Comparison of ENCODE assay signal across 8 cellular contexts in the genomic region with DNA sequence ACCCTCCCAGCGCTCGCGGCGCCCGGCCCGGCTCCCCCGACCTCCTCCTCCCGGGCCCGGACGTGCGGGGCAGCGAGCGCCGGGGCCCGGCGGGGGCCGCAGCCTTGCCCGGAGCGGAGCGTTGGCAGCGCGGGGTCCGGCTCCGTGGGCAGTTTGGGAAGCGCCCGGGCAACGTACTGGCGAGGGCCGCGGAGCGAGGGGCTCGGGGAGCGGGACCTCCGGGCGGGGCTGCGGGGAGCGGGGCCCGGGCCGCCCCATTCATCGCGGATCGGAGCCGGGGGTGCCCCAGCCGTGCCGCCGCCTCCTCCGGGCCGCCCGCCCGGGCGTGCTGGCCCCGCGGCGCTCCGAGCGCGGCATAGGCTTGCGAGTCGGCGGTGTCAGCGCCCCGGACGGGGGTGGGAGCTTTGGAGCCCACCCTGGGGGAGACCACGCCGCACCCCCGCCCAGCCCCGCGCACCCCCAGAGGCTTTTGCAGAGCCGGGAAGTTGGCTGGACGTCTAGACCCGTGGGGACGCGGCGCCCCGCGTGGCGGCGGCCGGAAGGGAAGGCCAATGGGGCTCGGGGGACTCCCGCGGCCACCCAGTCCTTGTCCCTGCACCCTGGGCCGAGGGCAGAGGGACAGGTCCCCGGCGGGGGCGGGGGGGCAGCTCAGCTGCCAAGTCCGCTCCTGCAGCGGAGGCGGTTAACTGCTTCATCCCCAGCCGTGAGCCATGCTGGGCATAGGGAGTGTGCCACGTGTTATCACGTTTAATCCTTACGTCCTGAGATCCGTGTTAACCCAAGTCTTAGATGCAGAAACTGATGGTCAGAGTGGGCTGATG. TPM values are rescaled to one million over a fixed set of nuclear protein-coding genes. Genes with fewer than 3 reads are reported as not detected.
DNase-seq lines count a peak whose midpoint lies in the region; ATAC-seq and TF ChIP-seq lines count a peak whose summit lies in the region.

No MANE protein-coding gene starts in this region.

- CTCF ChIA-PET in activated B cell treated with CpG ODN at 0.5 μM for 24 hours (lab: Charles Lee): no interaction called here

- TF ChIP-seq CTCF in GM12872 (IDR thresholded peaks at IDR 0.05; ENCODE audit: insufficient read depth, low read depth, low read length): peak; percentile 27; the same call in 1 of the 3 replicates
- no peak for TF ChIP-seq CTCF in activated B cell treated with CpG ODN at 0.5 μM for 24 hours (IDR thresholded peaks at IDR 0.05)
- peak; percentile 31 to 69 for TF ChIP-seq CTCF in right atrium auricular region (IDR thresholded peaks at IDR 0.05)
- TF ChIP-seq CTCF in gastrocnemius medialis (IDR thresholded peaks at IDR 0.05 in 4 of 5, conservative IDR thresholded peaks at IDR 0.05 in 1 of 5): peak in 4 of 5 experiments; percentile 15 to 61 (median 49)

- no peaks in the 10 kb centered on the region for H3K9me3 Mint-ChIP-seq in activated B cell treated with CpG ODN at 0.5 μM for 24 hours

- peaks cover 13% of the 10 kb centered on the region for H3K4me1 Mint-ChIP-seq in activated B cell treated with CpG ODN at 0.5 μM for 24 hours

- H3K27me3 Mint-ChIP-seq in activated B cell treated with CpG ODN at 0.5 μM for 24 hours: peaks cover 28% of the 10 kb centered on the region

- TF ChIP-seq POLR2A in gastrocnemius medialis (IDR thresholded peaks at IDR 0.05): no peak

- DNase-seq in activated B cell treated with CpG ODN at 0.5 μM for 24 hours (peak; percentile 28), right atrium auricular region (ENCODE audit: low spot score) (no peak), gastrocnemius medialis (peak in 1 of 2 donors; percentile 11), HK-2 (ENCODE audit: unreplicated experiment) (no peak), COLO668 (lab: John Stamatoyannopoulos, UW; ENCODE audit: unreplicated experiment) (no peak)

- peak overlapping the region; percentile 55 for H3K4me3 Mint-ChIP-seq in activated B cell treated with CpG ODN at 0.5 μM for 24 hours

- no peaks in the 10 kb centered on the region for H3K9me3 ChIP-seq in right atrium auricular region
- no peaks in the 10 kb centered on the region for H3K9me3 ChIP-seq in gastrocnemius medialis

- peaks cover 0 to 23% of the 10 kb centered on the region in 2 donors for H3K4me1 ChIP-seq in right atrium auricular region
- H3K4me1 ChIP-seq in gastrocnemius medialis: peaks cover 5 to 29% of the 10 kb centered on the region in 2 donors

- H3K27ac ChIP-seq in right atrium auricular region: no peak overlapping the region
- H3K27ac ChIP-seq in gastrocnemius medialis: peak overlapping the region in 1 of 4 donors; percentile 55

- POLR2A ChIA-PET in activated B cell treated with CpG ODN at 0.5 μM for 24 hours (lab: Charles Lee): no interaction called here

- in situ Hi-C loops in gastrocnemius medialis (cut with MboI; ENCODE audit: low sequenced_read_pairs in 4 of 4): no loop called here

- no peaks in the 10 kb centered on the region for H3K36me3 Mint-ChIP-seq in activated B cell treated with CpG ODN at 0.5 μM for 24 hours (ENCODE audit: low read depth)

- no peak for ATAC-seq in activated B cell treated with CpG ODN at 0.5 μM for 24 hours (ENCODE audit: low read depth)
- ATAC-seq in gastrocnemius medialis: peak; percentile 25 to 38
- ATAC-seq in HG03025 (IDR thresholded peaks at IDR 0.05; ENCODE audit: low FRiP score, unreplicated experiment): no peak
- ATAC-seq in GM19324 (IDR thresholded peaks at IDR 0.05; ENCODE audit: low FRiP score, unreplicated experiment): no peak

- no peak overlapping the region for H3K27ac Mint-ChIP-seq in activated B cell treated with CpG ODN at 0.5 μM for 24 hours

- H3K4me3 ChIP-seq in right atrium auricular region (peak overlapping the region; percentile 17 to 48), gastrocnemius medialis (peak overlapping the region; percentile 23 to 48 (median 34))

- intact Hi-C loops in activated B cell treated with CpG ODN at 0.5 μM for 24 hours (cut with micrococcal nuclease) (no loop called here), gastrocnemius medialis (cut with DNase I; ENCODE audit: low total_unique reads) (loop anchor here (1.0 to 5.0 kb wide), 2 partner anchors 76 to 188 kb away; no protein-coding TSS in a partner anchor)

- H3K36me3 ChIP-seq in right atrium auricular region: no peaks in the 10 kb centered on the region
- no peaks in the 10 kb centered on the region for H3K36me3 ChIP-seq in gastrocnemius medialis

- H3K27me3 ChIP-seq in right atrium auricular region: peaks cover 0 to 6% of the 10 kb centered on the region in 2 donors
- H3K27me3 ChIP-seq in gastrocnemius medialis: no peaks in the 10 kb centered on the region

RNA-seq across cellular contexts. Expression of gene ZNF469, which starts 0.9 kb away (rescaled TPM):
- total RNA-seq in activated B cell treated with CpG ODN at 0.5 μM for 24 hours (3.9 and 4.2 TPM in 2 replicates), right atrium auricular region (under 1 TPM; 0.56 to 0.83 TPM), gastrocnemius medialis (under 1 TPM; 0.03 to 0.16 (median 0.07) TPM)

Comparison
In these comparisons a context has a peak if more than half of its experiments do, and no peak if none do; other contexts are left out.
1. ATAC-seq: peak in gastrocnemius medialis (2 of 2); none in activated B cell treated with CpG ODN at 0.5 μM for 24 hours (single experiment), HG03025 (single experiment) and GM19324 (single experiment).